In genomic region chr10:15096661-15097010, GRCh38 we compare ENCODE assay signal across 8 cellular contexts. TPM values are rescaled to one million over a fixed set of nuclear protein-coding genes. Genes with fewer than 3 reads are reported as not detected.
DNase-seq lines count a peak whose midpoint lies in the region; ATAC-seq and TF ChIP-seq lines count a peak whose summit lies in the region.

No MANE protein-coding gene starts in this region.

- peaks cover 48% of the 10 kb centered on the region for H3K36me3 Mint-ChIP-seq in stimulated activated effector memory CD8-positive, alpha-beta T cell treated with anti-CD3 and anti-CD28 coated beads, Interleukin-12 subunit alpha, Interleukin-12 subunit beta, amount 100 ng/mL, for 72 hours

- peak overlapping the region; percentile 99 for H3K27ac Mint-ChIP-seq in stimulated activated effector memory CD8-positive, alpha-beta T cell treated with anti-CD3 and anti-CD28 coated beads, Interleukin-12 subunit alpha, Interleukin-12 subunit beta, amount 100 ng/mL, for 72 hours

- no peaks in the 10 kb centered on the region for H3K27me3 ChIP-seq in right atrium auricular region

- no peaks in the 10 kb centered on the region for H3K9me3 Mint-ChIP-seq in stimulated activated effector memory CD8-positive, alpha-beta T cell treated with anti-CD3 and anti-CD28 coated beads, Interleukin-12 subunit alpha, Interleukin-12 subunit beta, amount 100 ng/mL, for 72 hours

- no peak for TF ChIP-seq CTCF in VCaP (conservative IDR thresholded peaks at IDR 0.05)
- no peak for TF ChIP-seq CTCF in right atrium auricular region (IDR thresholded peaks at IDR 0.05)

- ATAC-seq in GM18499 (IDR thresholded peaks at IDR 0.05; ENCODE audit: insufficient read depth, unreplicated experiment) (peak; percentile 9), HG02678 (IDR thresholded peaks at IDR 0.05; ENCODE audit: unreplicated experiment) (peak; percentile 24)
- ATAC-seq in stimulated activated effector memory CD8-positive, alpha-beta T cell treated with anti-CD3 and anti-CD28 coated beads, Interleukin-12 subunit alpha, Interleukin-12 subunit beta, amount 100 ng/mL, for 72 hours, result peak; percentile 40

- H3K4me3 ChIP-seq in right atrium auricular region, result peak overlapping the region; percentile 86 to 93

- H3K4me3 Mint-ChIP-seq in stimulated activated effector memory CD8-positive, alpha-beta T cell treated with anti-CD3 and anti-CD28 coated beads, Interleukin-12 subunit alpha, Interleukin-12 subunit beta, amount 100 ng/mL, for 72 hours, result peak overlapping the region; percentile 97

- peaks cover 21% of the 10 kb centered on the region for H3K4me1 Mint-ChIP-seq in stimulated activated effector memory CD8-positive, alpha-beta T cell treated with anti-CD3 and anti-CD28 coated beads, Interleukin-12 subunit alpha, Interleukin-12 subunit beta, amount 100 ng/mL, for 72 hours

- no peaks in the 10 kb centered on the region for H3K36me3 ChIP-seq in right atrium auricular region

- no peak for DNase-seq in right atrium auricular region (ENCODE audit: low spot score)
- no peak for DNase-seq in stimulated activated effector memory CD8-positive, alpha-beta T cell treated with anti-CD3 and anti-CD28 coated beads, Interleukin-12 subunit alpha, Interleukin-12 subunit beta, amount 100 ng/mL, for 72 hours (ENCODE audit: low spot score in 2 of 2)
- DNase-seq in kidney tubule cell (ENCODE audit: low spot score), result no peak
- DNase-seq in NCI-H1105 (lab: John Stamatoyannopoulos, UW), result no peak
- no peak for DNase-seq in iPS-NIHi11 (ENCODE audit: low spot score)

- no peaks in the 10 kb centered on the region for H3K9me3 ChIP-seq in right atrium auricular region

- H3K27ac ChIP-seq in VCaP, result peak overlapping the region; percentile 96
- peak overlapping the region; percentile 96 for H3K27ac ChIP-seq in right atrium auricular region

- peaks cover 0 to 25% of the 10 kb centered on the region in 2 donors for H3K4me1 ChIP-seq in right atrium auricular region

RNA-seq across cellular contexts. Expression of gene RPP38, which starts 0.5 kb away (rescaled TPM):
- total RNA-seq in right atrium auricular region, result 10 to 100 TPM; 11.5 to 12.3 TPM

RNA-seq across cellular contexts. Expression of gene ACBD7, which starts 8.1 kb away (rescaled TPM):
- total RNA-seq in right atrium auricular region, result not detected

RNA-seq across cellular contexts. Expression of gene OLAH, which starts 52.9 kb away (rescaled TPM):
- under 1 TPM in 1 of 2 donors, not detected in 1; 0.24 TPM for total RNA-seq in right atrium auricular region
